ENCODE assay signal across 1 cellular context in genomic region chr2:159797468-159798375, GRCh38.
TF ChIP-seq lines count a peak whose summit lies in the region.

A gene with protein sequence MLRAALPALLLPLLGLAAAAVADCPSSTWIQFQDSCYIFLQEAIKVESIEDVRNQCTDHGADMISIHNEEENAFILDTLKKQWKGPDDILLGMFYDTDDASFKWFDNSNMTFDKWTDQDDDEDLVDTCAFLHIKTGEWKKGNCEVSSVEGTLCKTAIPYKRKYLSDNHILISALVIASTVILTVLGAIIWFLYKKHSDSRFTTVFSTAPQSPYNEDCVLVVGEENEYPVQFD (minus strand): TSS chr2:159798208. CDS start chr2:159798198, 10 bp downstream.

TF ChIP-seq in HepG2, 621 proteins besides CTCF, POLR2A, EP300 and RAD21 (continued from another document and continues in another):
- no peak for TF ChIP-seq PHB2 (IDR thresholded peaks at IDR 0.05; ENCODE audit: partially characterized antibody)
- peak; percentile 52; the same call in 1 of the 2 replicates for TF ChIP-seq CBX5 (CRISPR knock-in tag; IDR thresholded peaks at IDR 0.05; ENCODE audit: borderline replicate concordance)
- peak; percentile 93; the same call in 1 of the 2 replicates for TF ChIP-seq HIVEP1 (CRISPR knock-in tag; IDR thresholded peaks at IDR 0.05)
- TF ChIP-seq, protein P1, sequence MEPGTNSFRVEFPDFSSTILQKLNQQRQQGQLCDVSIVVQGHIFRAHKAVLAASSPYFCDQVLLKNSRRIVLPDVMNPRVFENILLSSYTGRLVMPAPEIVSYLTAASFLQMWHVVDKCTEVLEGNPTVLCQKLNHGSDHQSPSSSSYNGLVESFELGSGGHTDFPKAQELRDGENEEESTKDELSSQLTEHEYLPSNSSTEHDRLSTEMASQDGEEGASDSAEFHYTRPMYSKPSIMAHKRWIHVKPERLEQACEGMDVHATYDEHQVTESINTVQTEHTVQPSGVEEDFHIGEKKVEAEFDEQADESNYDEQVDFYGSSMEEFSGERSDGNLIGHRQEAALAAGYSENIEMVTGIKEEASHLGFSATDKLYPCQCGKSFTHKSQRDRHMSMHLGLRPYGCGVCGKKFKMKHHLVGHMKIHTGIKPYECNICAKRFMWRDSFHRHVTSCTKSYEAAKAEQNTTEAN (CRISPR knock-in tag; conservative IDR thresholded peaks at IDR 0.05): no peak; the same call in 1 of the 2 replicates
- peak; percentile 97 for TF ChIP-seq HOXA9 (CRISPR knock-in tag; IDR thresholded peaks at IDR 0.05; ENCODE audit: borderline replicate concordance)
- no peak for TF ChIP-seq SMARCC2 (IDR thresholded peaks at IDR 0.05)
- TF ChIP-seq NFE2 (CRISPR knock-in tag; IDR thresholded peaks at IDR 0.05): no peak
- TF ChIP-seq SIX4 (CRISPR knock-in tag; IDR thresholded peaks at IDR 0.05): no peak
- peak; percentile 83 for TF ChIP-seq ZNF891 (CRISPR knock-in tag; IDR thresholded peaks at IDR 0.05)
- TF ChIP-seq SNRNP70 (IDR thresholded peaks at IDR 0.05; ENCODE audit: low read depth, low read length): no peak
- TF ChIP-seq ZNF382 (CRISPR knock-in tag; IDR thresholded peaks at IDR 0.05; ENCODE audit: borderline replicate concordance): no peak
- TF ChIP-seq KMT2A (CRISPR knock-in tag; IDR thresholded peaks at IDR 0.05): peak; percentile 91
- TF ChIP-seq ZNF670 (CRISPR knock-in tag; IDR thresholded peaks at IDR 0.05; ENCODE audit: borderline replicate concordance): peak; percentile 41; the same call in 1 of the 2 replicates
- TF ChIP-seq CBX2 (IDR thresholded peaks at IDR 0.05; ENCODE audit: low read depth, low read length): no peak
- no peak for TF ChIP-seq CBX2 (CRISPR knock-in tag; IDR thresholded peaks at IDR 0.05; ENCODE audit: low read depth)
- TF ChIP-seq NPAS2 (CRISPR knock-in tag; IDR thresholded peaks at IDR 0.05; ENCODE audit: borderline replicate concordance): no peak
- TF ChIP-seq, protein P2, sequence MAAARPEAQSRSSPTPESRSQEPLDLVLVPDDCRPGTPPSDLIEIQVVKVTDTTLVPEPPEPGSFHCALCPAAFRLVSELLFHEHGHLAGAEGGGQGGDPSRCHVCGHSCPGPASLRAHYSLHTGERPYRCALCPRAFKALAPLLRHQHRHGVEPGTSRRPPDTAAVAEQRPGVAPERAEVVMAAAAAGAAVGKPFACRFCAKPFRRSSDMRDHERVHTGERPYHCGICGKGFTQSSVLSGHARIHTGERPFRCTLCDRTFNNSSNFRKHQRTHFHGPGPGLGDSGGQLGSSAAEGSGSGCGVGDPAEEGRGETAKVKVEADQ (CRISPR knock-in tag; IDR thresholded peaks at IDR 0.05; ENCODE audit: borderline replicate concordance): peak; percentile 97
- TF ChIP-seq MXI1 (IDR thresholded peaks at IDR 0.05; ENCODE audit: borderline replicate concordance, low read depth, low read length): peak; percentile 26; the same call in 1 of the 3 replicates
- 0 out of 2 replicates have a peak, but pooled peaks have one; percentile 41 for TF ChIP-seq ZNF343 (CRISPR knock-in tag; IDR thresholded peaks at IDR 0.05)
- TF ChIP-seq, protein P3, sequence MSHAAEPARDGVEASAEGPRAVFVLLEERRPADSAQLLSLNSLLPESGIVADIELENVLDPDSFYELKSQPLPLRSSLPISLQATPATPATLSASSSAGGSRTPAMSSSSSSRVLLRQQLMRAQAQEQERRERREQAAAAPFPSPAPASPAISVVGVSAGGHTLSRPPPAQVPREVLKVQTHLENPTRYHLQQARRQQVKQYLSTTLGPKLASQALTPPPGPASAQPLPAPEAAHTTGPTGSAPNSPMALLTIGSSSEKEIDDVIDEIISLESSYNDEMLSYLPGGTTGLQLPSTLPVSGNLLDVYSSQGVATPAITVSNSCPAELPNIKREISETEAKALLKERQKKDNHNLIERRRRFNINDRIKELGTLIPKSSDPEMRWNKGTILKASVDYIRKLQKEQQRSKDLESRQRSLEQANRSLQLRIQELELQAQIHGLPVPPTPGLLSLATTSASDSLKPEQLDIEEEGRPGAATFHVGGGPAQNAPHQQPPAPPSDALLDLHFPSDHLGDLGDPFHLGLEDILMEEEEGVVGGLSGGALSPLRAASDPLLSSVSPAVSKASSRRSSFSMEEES (CRISPR knock-in tag; IDR thresholded peaks at IDR 0.05): peak; percentile 28; the same call in 1 of the 2 replicates
- TF ChIP-seq ADNP (CRISPR knock-in tag; IDR thresholded peaks at IDR 0.05): 0 out of 2 replicates have a peak, but pooled peaks have one; percentile 10
- no peak for TF ChIP-seq SUZ12 (IDR thresholded peaks at IDR 0.05; ENCODE audit: low read depth, low read length)
- peak; percentile 85; the same call in 1 of the 2 replicates for TF ChIP-seq NAIF1 (CRISPR knock-in tag; IDR thresholded peaks at IDR 0.05; ENCODE audit: borderline replicate concordance)
- no peak for TF ChIP-seq EHMT2 (IDR thresholded peaks at IDR 0.05; ENCODE audit: borderline replicate concordance, low read depth, low read length)
- no peak for TF ChIP-seq ZKSCAN1 (IDR thresholded peaks at IDR 0.05; ENCODE audit: low read length)
- 0 out of 2 replicates have a peak, but pooled peaks have one; percentile 26 for TF ChIP-seq ZFP1 (CRISPR knock-in tag; IDR thresholded peaks at IDR 0.05)
- TF ChIP-seq, protein P4, sequence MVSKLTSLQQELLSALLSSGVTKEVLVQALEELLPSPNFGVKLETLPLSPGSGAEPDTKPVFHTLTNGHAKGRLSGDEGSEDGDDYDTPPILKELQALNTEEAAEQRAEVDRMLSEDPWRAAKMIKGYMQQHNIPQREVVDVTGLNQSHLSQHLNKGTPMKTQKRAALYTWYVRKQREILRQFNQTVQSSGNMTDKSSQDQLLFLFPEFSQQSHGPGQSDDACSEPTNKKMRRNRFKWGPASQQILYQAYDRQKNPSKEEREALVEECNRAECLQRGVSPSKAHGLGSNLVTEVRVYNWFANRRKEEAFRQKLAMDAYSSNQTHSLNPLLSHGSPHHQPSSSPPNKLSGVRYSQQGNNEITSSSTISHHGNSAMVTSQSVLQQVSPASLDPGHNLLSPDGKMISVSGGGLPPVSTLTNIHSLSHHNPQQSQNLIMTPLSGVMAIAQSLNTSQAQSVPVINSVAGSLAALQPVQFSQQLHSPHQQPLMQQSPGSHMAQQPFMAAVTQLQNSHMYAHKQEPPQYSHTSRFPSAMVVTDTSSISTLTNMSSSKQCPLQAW (CRISPR knock-in tag; IDR thresholded peaks at IDR 0.05): peak; percentile 78
- no peak for TF ChIP-seq ZNF24 (IDR thresholded peaks at IDR 0.05)
- TF ChIP-seq, protein P5, sequence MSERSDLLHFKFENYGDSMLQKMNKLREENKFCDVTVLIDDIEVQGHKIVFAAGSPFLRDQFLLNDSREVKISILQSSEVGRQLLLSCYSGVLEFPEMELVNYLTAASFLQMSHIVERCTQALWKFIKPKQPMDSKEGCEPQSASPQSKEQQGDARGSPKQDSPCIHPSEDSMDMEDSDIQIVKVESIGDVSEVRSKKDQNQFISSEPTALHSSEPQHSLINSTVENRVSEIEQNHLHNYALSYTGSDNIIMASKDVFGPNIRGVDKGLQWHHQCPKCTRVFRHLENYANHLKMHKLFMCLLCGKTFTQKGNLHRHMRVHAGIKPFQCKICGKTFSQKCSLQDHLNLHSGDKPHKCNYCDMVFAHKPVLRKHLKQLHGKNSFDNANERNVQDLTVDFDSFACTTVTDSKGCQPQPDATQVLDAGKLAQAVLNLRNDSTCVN (CRISPR knock-in tag; IDR thresholded peaks at IDR 0.05; ENCODE audit: borderline replicate concordance): peak; percentile 58; the same call in 1 of the 2 replicates
- peak; percentile 93 for TF ChIP-seq TBX2 (CRISPR knock-in tag; IDR thresholded peaks at IDR 0.05; ENCODE audit: borderline replicate concordance)
- no peak for TF ChIP-seq ZBTB21 (CRISPR knock-in tag; IDR thresholded peaks at IDR 0.05)
- no peak for TF ChIP-seq FOXP1 (IDR thresholded peaks at IDR 0.05)
- peak; percentile 80 for TF ChIP-seq FOXP1 (CRISPR knock-in tag; IDR thresholded peaks at IDR 0.05)
- peak; percentile 92 for TF ChIP-seq ZFY (CRISPR knock-in tag; IDR thresholded peaks at IDR 0.05)
- peak; percentile 25; the same call in 1 of the 2 replicates for TF ChIP-seq NFYC (CRISPR knock-in tag; IDR thresholded peaks at IDR 0.05)
- TF ChIP-seq MIER2 (CRISPR knock-in tag; IDR thresholded peaks at IDR 0.05): no peak; the same call in 1 of the 2 replicates
- no peak for TF ChIP-seq NFE2L2 (IDR thresholded peaks at IDR 0.05; ENCODE audit: low read length)
- TF ChIP-seq, protein P6, sequence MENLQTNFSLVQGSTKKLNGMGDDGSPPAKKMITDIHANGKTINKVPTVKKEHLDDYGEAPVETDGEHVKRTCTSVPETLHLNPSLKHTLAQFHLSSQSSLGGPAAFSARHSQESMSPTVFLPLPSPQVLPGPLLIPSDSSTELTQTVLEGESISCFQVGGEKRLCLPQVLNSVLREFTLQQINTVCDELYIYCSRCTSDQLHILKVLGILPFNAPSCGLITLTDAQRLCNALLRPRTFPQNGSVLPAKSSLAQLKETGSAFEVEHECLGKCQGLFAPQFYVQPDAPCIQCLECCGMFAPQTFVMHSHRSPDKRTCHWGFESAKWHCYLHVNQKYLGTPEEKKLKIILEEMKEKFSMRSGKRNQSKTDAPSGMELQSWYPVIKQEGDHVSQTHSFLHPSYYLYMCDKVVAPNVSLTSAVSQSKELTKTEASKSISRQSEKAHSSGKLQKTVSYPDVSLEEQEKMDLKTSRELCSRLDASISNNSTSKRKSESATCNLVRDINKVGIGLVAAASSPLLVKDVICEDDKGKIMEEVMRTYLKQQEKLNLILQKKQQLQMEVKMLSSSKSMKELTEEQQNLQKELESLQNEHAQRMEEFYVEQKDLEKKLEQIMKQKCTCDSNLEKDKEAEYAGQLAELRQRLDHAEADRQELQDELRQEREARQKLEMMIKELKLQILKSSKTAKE (CRISPR knock-in tag; IDR thresholded peaks at IDR 0.05; ENCODE audit: borderline replicate concordance): peak; percentile 81
- TF ChIP-seq, protein P7, sequence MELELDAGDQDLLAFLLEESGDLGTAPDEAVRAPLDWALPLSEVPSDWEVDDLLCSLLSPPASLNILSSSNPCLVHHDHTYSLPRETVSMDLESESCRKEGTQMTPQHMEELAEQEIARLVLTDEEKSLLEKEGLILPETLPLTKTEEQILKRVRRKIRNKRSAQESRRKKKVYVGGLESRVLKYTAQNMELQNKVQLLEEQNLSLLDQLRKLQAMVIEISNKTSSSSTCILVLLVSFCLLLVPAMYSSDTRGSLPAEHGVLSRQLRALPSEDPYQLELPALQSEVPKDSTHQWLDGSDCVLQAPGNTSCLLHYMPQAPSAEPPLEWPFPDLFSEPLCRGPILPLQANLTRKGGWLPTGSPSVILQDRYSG (CRISPR knock-in tag; IDR thresholded peaks at IDR 0.05): no peak
- TF ChIP-seq CHCHD3 (CRISPR knock-in tag; IDR thresholded peaks at IDR 0.05): no peak
- peak; percentile 95 for TF ChIP-seq ZNF607 (CRISPR knock-in tag; IDR thresholded peaks at IDR 0.05; ENCODE audit: borderline replicate concordance)
- peak; percentile 57; the same call in 1 of the 2 replicates for TF ChIP-seq JUND (CRISPR knock-in tag; IDR thresholded peaks at IDR 0.05)
- TF ChIP-seq, protein P8, sequence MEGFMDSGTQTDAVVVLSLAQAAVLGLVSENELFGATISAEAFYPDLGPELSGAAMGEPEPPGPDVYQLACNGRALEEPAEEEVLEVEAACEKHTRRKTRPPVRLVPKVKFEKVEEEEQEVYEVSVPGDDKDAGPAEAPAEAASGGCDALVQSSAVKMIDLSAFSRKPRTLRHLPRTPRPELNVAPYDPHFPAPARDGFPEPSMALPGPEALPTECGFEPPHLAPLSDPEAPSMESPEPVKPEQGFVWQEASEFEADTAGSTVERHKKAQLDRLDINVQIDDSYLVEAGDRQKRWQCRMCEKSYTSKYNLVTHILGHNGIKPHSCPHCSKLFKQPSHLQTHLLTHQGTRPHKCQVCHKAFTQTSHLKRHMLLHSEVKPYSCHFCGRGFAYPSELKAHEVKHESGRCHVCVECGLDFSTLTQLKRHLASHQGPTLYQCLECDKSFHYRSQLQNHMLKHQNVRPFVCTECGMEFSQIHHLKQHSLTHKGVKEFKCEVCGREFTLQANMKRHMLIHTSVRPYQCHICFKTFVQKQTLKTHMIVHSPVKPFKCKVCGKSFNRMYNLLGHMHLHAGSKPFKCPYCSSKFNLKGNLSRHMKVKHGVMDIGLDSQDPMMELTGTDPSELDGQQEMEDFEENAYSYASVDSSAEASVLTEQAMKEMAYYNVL (CRISPR knock-in tag; IDR thresholded peaks at IDR 0.05; ENCODE audit: borderline replicate concordance): peak; percentile 93
- TF ChIP-seq ZNF101 (CRISPR knock-in tag; IDR thresholded peaks at IDR 0.05; ENCODE audit: borderline replicate concordance, low read depth): no peak; the same call in 1 of the 2 replicates
- no peak for TF ChIP-seq MZF1 (CRISPR knock-in tag; IDR thresholded peaks at IDR 0.05; ENCODE audit: borderline replicate concordance)
- TF ChIP-seq CAMTA2 (CRISPR knock-in tag; IDR thresholded peaks at IDR 0.05; ENCODE audit: borderline replicate concordance): peak; percentile 87; the same call in 1 of the 2 replicates
- 0 out of 2 replicates have a peak, but pooled peaks have one; percentile 36 for TF ChIP-seq ZNF609 (CRISPR knock-in tag; IDR thresholded peaks at IDR 0.05; ENCODE audit: borderline replicate concordance)
- TF ChIP-seq HOXA5 (CRISPR knock-in tag; IDR thresholded peaks at IDR 0.05): peak; percentile 44
- 0 out of 4 replicates have a peak, but pooled peaks have one; percentile 33 to 65 for TF ChIP-seq KLF16 (CRISPR knock-in tag; IDR thresholded peaks at IDR 0.05)
- no peak for TF ChIP-seq CCAR2 (optimal IDR thresholded peaks at IDR 0.05; ENCODE audit: low read depth, low read length)
- no peak for TF ChIP-seq PAWR (CRISPR knock-in tag; IDR thresholded peaks at IDR 0.05; ENCODE audit: borderline replicate concordance)
